Comparison of ENCODE assay signal across 1 cellular context in genomic region chr9:72149231-72149975, GRCh38.
TF ChIP-seq lines count a peak whose summit lies in the region.

GDA (plus strand) TSS chr9:72149440; CDS start chr9:72149560, 120 bp downstream.

TF ChIP-seq in HepG2, 621 proteins besides CTCF, POLR2A, EP300 and RAD21 (continued from another document and continues in another):
- TF ChIP-seq, protein P1, sequence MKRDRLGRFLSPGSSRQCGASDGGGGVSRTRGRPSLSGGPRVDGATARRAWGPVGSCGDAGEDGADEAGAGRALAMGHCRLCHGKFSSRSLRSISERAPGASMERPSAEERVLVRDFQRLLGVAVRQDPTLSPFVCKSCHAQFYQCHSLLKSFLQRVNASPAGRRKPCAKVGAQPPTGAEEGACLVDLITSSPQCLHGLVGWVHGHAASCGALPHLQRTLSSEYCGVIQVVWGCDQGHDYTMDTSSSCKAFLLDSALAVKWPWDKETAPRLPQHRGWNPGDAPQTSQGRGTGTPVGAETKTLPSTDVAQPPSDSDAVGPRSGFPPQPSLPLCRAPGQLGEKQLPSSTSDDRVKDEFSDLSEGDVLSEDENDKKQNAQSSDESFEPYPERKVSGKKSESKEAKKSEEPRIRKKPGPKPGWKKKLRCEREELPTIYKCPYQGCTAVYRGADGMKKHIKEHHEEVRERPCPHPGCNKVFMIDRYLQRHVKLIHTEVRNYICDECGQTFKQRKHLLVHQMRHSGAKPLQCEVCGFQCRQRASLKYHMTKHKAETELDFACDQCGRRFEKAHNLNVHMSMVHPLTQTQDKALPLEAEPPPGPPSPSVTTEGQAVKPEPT (CRISPR knock-in tag; IDR thresholded peaks at IDR 0.05; ENCODE audit: low read depth): peak; percentile 87; the same call in 1 of the 2 replicates
- TF ChIP-seq ZSCAN29 (CRISPR knock-in tag; conservative IDR thresholded peaks at IDR 0.05) (no peak), ZC3H4 (CRISPR knock-in tag; IDR thresholded peaks at IDR 0.05; ENCODE audit: borderline replicate concordance) (no peak), ARID3A (IDR thresholded peaks at IDR 0.05; ENCODE audit: low read depth, low read length) (no peak), GABPA (IDR thresholded peaks at IDR 0.05; ENCODE audit: low read depth, low read length) (no peak), GABPA (CRISPR knock-in tag; IDR thresholded peaks at IDR 0.05; ENCODE audit: low read depth) (no peak), MAFG (CRISPR knock-in tag; IDR thresholded peaks at IDR 0.05) (peak; percentile 18; the same call in 1 of the 2 replicates), SALL2 (CRISPR knock-in tag; IDR thresholded peaks at IDR 0.05) (peak; percentile 77; the same call in 1 of the 2 replicates), SRSF1 (optimal IDR thresholded peaks at IDR 0.05; ENCODE audit: low read depth, low read length) (no peak), IRX3 (CRISPR knock-in tag; IDR thresholded peaks at IDR 0.05; ENCODE audit: borderline replicate concordance, low read depth) (no peak), ZNF281 (CRISPR knock-in tag; IDR thresholded peaks at IDR 0.05; ENCODE audit: borderline replicate concordance) (no peak), ZHX2 (IDR thresholded peaks at IDR 0.05; ENCODE audit: low read depth) (no peak), ZHX2 (CRISPR knock-in tag; IDR thresholded peaks at IDR 0.05; ENCODE audit: borderline replicate concordance) (0 out of 2 replicates have a peak, but pooled peaks have one; percentile 33), LRRFIP1 (CRISPR knock-in tag; conservative IDR thresholded peaks at IDR 0.05) (no peak)
- TF ChIP-seq, protein P2, sequence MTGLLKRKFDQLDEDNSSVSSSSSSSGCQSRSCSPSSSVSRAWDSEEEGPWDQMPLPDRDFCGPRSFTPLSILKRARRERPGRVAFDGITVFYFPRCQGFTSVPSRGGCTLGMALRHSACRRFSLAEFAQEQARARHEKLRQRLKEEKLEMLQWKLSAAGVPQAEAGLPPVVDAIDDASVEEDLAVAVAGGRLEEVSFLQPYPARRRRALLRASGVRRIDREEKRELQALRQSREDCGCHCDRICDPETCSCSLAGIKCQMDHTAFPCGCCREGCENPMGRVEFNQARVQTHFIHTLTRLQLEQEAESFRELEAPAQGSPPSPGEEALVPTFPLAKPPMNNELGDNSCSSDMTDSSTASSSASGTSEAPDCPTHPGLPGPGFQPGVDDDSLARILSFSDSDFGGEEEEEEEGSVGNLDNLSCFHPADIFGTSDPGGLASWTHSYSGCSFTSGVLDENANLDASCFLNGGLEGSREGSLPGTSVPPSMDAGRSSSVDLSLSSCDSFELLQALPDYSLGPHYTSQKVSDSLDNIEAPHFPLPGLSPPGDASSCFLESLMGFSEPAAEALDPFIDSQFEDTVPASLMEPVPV (CRISPR knock-in tag; IDR thresholded peaks at IDR 0.05): 0 out of 2 replicates have a peak, but pooled peaks have one; percentile 55
- TF ChIP-seq, protein P3, sequence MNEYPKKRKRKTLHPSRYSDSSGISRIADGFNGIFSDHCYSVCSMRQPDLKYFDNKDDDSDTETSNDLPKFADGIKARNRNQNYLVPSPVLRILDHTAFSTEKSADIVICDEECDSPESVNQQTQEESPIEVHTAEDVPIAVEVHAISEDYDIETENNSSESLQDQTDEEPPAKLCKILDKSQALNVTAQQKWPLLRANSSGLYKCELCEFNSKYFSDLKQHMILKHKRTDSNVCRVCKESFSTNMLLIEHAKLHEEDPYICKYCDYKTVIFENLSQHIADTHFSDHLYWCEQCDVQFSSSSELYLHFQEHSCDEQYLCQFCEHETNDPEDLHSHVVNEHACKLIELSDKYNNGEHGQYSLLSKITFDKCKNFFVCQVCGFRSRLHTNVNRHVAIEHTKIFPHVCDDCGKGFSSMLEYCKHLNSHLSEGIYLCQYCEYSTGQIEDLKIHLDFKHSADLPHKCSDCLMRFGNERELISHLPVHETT (CRISPR knock-in tag; conservative IDR thresholded peaks at IDR 0.05): no peak; the same call in 1 of the 2 replicates
- TF ChIP-seq, protein P4, sequence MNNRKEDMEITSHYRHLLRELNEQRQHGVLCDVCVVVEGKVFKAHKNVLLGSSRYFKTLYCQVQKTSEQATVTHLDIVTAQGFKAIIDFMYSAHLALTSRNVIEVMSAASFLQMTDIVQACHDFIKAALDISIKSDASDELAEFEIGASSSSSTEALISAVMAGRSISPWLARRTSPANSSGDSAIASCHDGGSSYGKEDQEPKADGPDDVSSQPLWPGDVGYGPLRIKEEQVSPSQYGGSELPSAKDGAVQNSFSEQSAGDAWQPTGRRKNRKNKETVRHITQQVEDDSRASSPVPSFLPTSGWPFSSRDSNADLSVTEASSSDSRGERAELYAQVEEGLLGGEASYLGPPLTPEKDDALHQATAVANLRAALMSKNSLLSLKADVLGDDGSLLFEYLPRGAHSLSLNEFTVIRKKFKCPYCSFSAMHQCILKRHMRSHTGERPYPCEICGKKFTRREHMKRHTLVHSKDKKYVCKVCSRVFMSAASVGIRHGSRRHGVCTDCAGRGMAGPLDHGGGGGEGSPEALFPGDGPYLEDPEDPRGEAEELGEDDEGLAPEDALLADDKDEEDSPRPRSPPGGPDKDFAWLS (CRISPR knock-in tag; IDR thresholded peaks at IDR 0.05; ENCODE audit: borderline replicate concordance): no peak
